Comparison of ENCODE assay signal across 10 cellular contexts in genomic region chr6:41373919-41374617, GRCh38. TPM values are rescaled to one million over a fixed set of nuclear protein-coding genes. Genes with fewer than 3 reads are reported as not detected.
DNase-seq lines count a peak whose midpoint lies in the region; ATAC-seq and TF ChIP-seq lines count a peak whose summit lies in the region.
"Had no signal": no experiment of that assay in that cellular context is flagged by ENCODE, and none has a peak within 500 bp of the region (broad histone marks: within the 10 kb centered on the region; RNA-seq: fewer than 3 reads in every experiment).

No MANE protein-coding gene starts in this region.

- H3K9me2 ChIP-seq in OCI-LY7 (ENCODE audit: insufficient read depth, low read length): no peaks in the 10 kb centered on the region

- no peak for TF ChIP-seq CTCF in OCI-LY7 (conservative IDR thresholded peaks at IDR 0.05; ENCODE audit: low read length)

- H3K27ac ChIP-seq in BLaER1 (no peak overlapping the region), OCI-LY7 (ENCODE audit: low read depth, low read length, poor library complexity, severe bottlenecking) (no peak overlapping the region)
- H3K27ac ChIP-seq: vagina had no signal

- H3K27me3 Mint-ChIP-seq in activated T-helper 1 cell treated with anti-CD3 and anti-CD28 coated beads, Interleukin-12 subunit alpha, Interleukin-12 subunit beta, Interleukin-2, Interleukin-4 antibody, amounts not matched to agents 30 ng/mL and 10 ng/mL and 1 ng/mL, durations not matched to agents 14 hours and 24 hours and 36 hours (ENCODE audit: insufficient read depth): peaks cover 84% of the 10 kb centered on the region

- ATAC-seq in HG02610 (IDR thresholded peaks at IDR 0.05; ENCODE audit: unreplicated experiment): no peak

- H2AFZ ChIP-seq in OCI-LY7 (ENCODE audit: low read length): no peak overlapping the region

- no TSS peak for BruUV-seq in OCI-LY7 (replicated peaks; lab: Mats Ljungman, UMichigan)

- no peaks in the 10 kb centered on the region for H3K79me2 ChIP-seq in OCI-LY7 (ENCODE audit: insufficient read depth, low read depth, low read length)

- H4K20me1 ChIP-seq in BLaER1: peaks cover 8% of the 10 kb centered on the region; the same call in 1 of the 2 replicates
- no peaks in the 10 kb centered on the region for H4K20me1 ChIP-seq in OCI-LY7 (ENCODE audit: insufficient read depth, low read length)

- H3K9ac ChIP-seq in BLaER1: no peak overlapping the region

- no peaks in the 10 kb centered on the region for H3K36me3 ChIP-seq in BLaER1
- H3K36me3 ChIP-seq in OCI-LY7 (ENCODE audit: insufficient read depth, low read length): no peaks in the 10 kb centered on the region
- H3K36me3 ChIP-seq: vagina had no signal

- H3K9me3 ChIP-seq in BLaER1 (peaks cover 39% of the 10 kb centered on the region), OCI-LY7 (ENCODE audit: low read length) (no peaks in the 10 kb centered on the region)
- H3K9me3 ChIP-seq: vagina had no signal

- H3K4me1 Mint-ChIP-seq in activated T-helper 1 cell treated with anti-CD3 and anti-CD28 coated beads, Interleukin-12 subunit alpha, Interleukin-12 subunit beta, Interleukin-2, Interleukin-4 antibody, amounts not matched to agents 30 ng/mL and 10 ng/mL and 1 ng/mL, durations not matched to agents 14 hours and 24 hours and 36 hours (ENCODE audit: low read depth): peaks cover 18% of the 10 kb centered on the region

- H3K27ac Mint-ChIP-seq in activated T-helper 1 cell treated with anti-CD3 and anti-CD28 coated beads, Interleukin-12 subunit alpha, Interleukin-12 subunit beta, Interleukin-2, Interleukin-4 antibody, amounts not matched to agents 30 ng/mL and 10 ng/mL and 1 ng/mL, durations not matched to agents 14 hours and 24 hours and 36 hours: peak overlapping the region; percentile 42

- no peaks in the 10 kb centered on the region for H3K9me3 Mint-ChIP-seq in activated T-helper 1 cell treated with anti-CD3 and anti-CD28 coated beads, Interleukin-12 subunit alpha, Interleukin-12 subunit beta, Interleukin-2, Interleukin-4 antibody, amounts not matched to agents 30 ng/mL and 10 ng/mL and 1 ng/mL, durations not matched to agents 14 hours and 24 hours and 36 hours

- POLR2A ChIA-PET in OCI-LY7 (lab: Charles Lee): interaction anchor here (1.2 kb wide), 1 partner anchor 11 kb away, joined by 4 read pairs; no protein-coding TSS in a partner anchor

- DNase-seq in GM03348 (ENCODE audit: low spot score): peak; percentile 15
- no peak for DNase-seq in activated T-helper 1 cell treated with anti-CD3 and anti-CD28 coated beads, Interleukin-12 subunit alpha, Interleukin-12 subunit beta, Interleukin-2, Interleukin-4 antibody, amounts not matched to agents 30 ng/mL and 10 ng/mL and 1 ng/mL, durations not matched to agents 14 hours and 24 hours and 36 hours (ENCODE audit: low spot score)
- DNase-seq in left kidney (ENCODE audit: low read depth, low spot score): peak; percentile 71
- no peak for DNase-seq in mucosa of gallbladder (ENCODE audit: low spot score)
- no peak for DNase-seq in OCI-LY7 (ENCODE audit: low spot score)
- DNase-seq in NCI-H774 (lab: John Stamatoyannopoulos, UW): no peak
- DNase-seq: SHP77 treated with DMSO at 0.1 percent for 48 hours had no signal

- H3K36me3 Mint-ChIP-seq in activated T-helper 1 cell treated with anti-CD3 and anti-CD28 coated beads, Interleukin-12 subunit alpha, Interleukin-12 subunit beta, Interleukin-2, Interleukin-4 antibody, amounts not matched to agents 30 ng/mL and 10 ng/mL and 1 ng/mL, durations not matched to agents 14 hours and 24 hours and 36 hours (ENCODE audit: low read depth): peaks cover 2% of the 10 kb centered on the region

- no peak overlapping the region for H3K4me2 ChIP-seq in BLaER1
- H3K4me2 ChIP-seq in OCI-LY7 (ENCODE audit: low read length): no peak overlapping the region

- peaks cover 100% of the 10 kb centered on the region for H3K27me3 ChIP-seq in BLaER1

- peak overlapping the region; percentile 39 for H3K4me3 Mint-ChIP-seq in activated T-helper 1 cell treated with anti-CD3 and anti-CD28 coated beads, Interleukin-12 subunit alpha, Interleukin-12 subunit beta, Interleukin-2, Interleukin-4 antibody, amounts not matched to agents 30 ng/mL and 10 ng/mL and 1 ng/mL, durations not matched to agents 14 hours and 24 hours and 36 hours

- intact Hi-C loops in activated T-helper 1 cell treated with anti-CD3 and anti-CD28 coated beads, Interleukin-12 subunit alpha, Interleukin-12 subunit beta, Interleukin-2, Interleukin-4 antibody, amounts not matched to agents 30 ng/mL and 10 ng/mL and 1 ng/mL, durations not matched to agents 14 hours and 24 hours and 36 hours (cut with micrococcal nuclease): no loop called here
- intact Hi-C loops in OCI-LY7 (cut with micrococcal nuclease; ENCODE audit: unreplicated experiment): no loop called here

- peaks cover 13% of the 10 kb centered on the region for H3K4me1 ChIP-seq in BLaER1
- no peaks in the 10 kb centered on the region for H3K4me1 ChIP-seq in OCI-LY7 (ENCODE audit: insufficient read depth, low read length, poor library complexity, severe bottlenecking)

- CTCF ChIA-PET in OCI-LY7 (lab: Charles Lee; ENCODE audit: unreplicated experiment): no interaction called here

- H3K4me3 ChIP-seq in BLaER1 (peak overlapping the region; percentile 4; the same call in 1 of the 2 replicates), OCI-LY7 (ENCODE audit: low read depth, low read length, poor library complexity, severe bottlenecking) (no peak overlapping the region)
- H3K4me3 ChIP-seq: vagina had no signal

RNA-seq across cellular contexts. Expression of gene NCR2, which starts 38.7 kb away (rescaled TPM):
- not detected in 2 replicates for total RNA-seq in activated T-helper 1 cell treated with anti-CD3 and anti-CD28 coated beads, Interleukin-12 subunit alpha, Interleukin-12 subunit beta, Interleukin-2, Interleukin-4 antibody, amounts not matched to agents 30 ng/mL and 10 ng/mL and 1 ng/mL, durations not matched to agents 14 hours and 24 hours and 36 hours
- total RNA-seq in mucosa of gallbladder (not detected), OCI-LY7 (2022) (not detected in 2 replicates)
- total RNA-seq in OCI-LY7 (2014; rRNA removed; shearing (Covaris generic)): not detected in 2 replicates
- total RNA-seq: vagina had no signal

Comparison
In these comparisons a context has a peak if more than half of its experiments do, and no peak if none do; other contexts are left out.
1. DNase-seq: peak in GM03348 (single experiment) and left kidney (single experiment); none in activated T-helper 1 cell treated with anti-CD3 and anti-CD28 coated beads, Interleukin-12 subunit alpha, Interleukin-12 subunit beta, Interleukin-2, Interleukin-4 antibody, amounts not matched to agents 30 ng/mL and 10 ng/mL and 1 ng/mL, durations not matched to agents 14 hours and 24 hours and 36 hours (single experiment), mucosa of gallbladder (single experiment), OCI-LY7 (single experiment) and NCI-H774 (single experiment).